1 cellular context compared by ENCODE assay signal in genomic region chr1:25549273-25550154, GRCh38.
TF ChIP-seq lines count a peak whose summit lies in the region.

No MANE protein-coding gene starts in this region.

TF ChIP-seq in K562, 482 proteins besides CTCF, POLR2A, EP300 and RAD21 (continues in another document):
- TF ChIP-seq BRD4 (IDR thresholded peaks at IDR 0.05) (no peak), MYC (IDR thresholded peaks at IDR 0.05; ENCODE audit: low read depth, low read length) (peak; percentile 74), MYC (CRISPR knock-in tag; IDR thresholded peaks at IDR 0.05; ENCODE audit: borderline replicate concordance, low read depth) (peak; percentile 35; the same call in 1 of the 2 replicates), HNRNPH1 (optimal IDR thresholded peaks at IDR 0.05; ENCODE audit: low read depth, low read length) (no peak), ARID4B (CRISPR knock-in tag; IDR thresholded peaks at IDR 0.05) (no peak; the same call in 1 of the 2 replicates), ZNF695 (CRISPR knock-in tag; IDR thresholded peaks at IDR 0.05) (no peak), CREB5 (CRISPR knock-in tag; IDR thresholded peaks at IDR 0.05) (no peak), LEF1 (IDR thresholded peaks at IDR 0.05) (peak; percentile 78), ZNF431 (CRISPR knock-in tag; IDR thresholded peaks at IDR 0.05) (no peak), RBM15 (IDR thresholded peaks at IDR 0.05; ENCODE audit: insufficient read depth, low read length) (no peak), ZNF174 (CRISPR knock-in tag; IDR thresholded peaks at IDR 0.05) (no peak), BCLAF1 (IDR thresholded peaks at IDR 0.05; ENCODE audit: borderline replicate concordance in 1 of 2, control insufficient read depth in 1 of 2, low read depth in 2 of 2, low read length in 1 of 2) (0 out of 4 replicates have a peak, but pooled peaks of 1 of the 2 experiments have one; percentile 55), TCF7 (IDR thresholded peaks at IDR 0.05; ENCODE audit: borderline replicate concordance) (peak; percentile 45; the same call in 1 of the 2 replicates), ZNF407 (IDR thresholded peaks at IDR 0.05; ENCODE audit: low read depth) (no peak), NFATC3 (IDR thresholded peaks at IDR 0.05) (no peak), ZNF395 (CRISPR knock-in tag; IDR thresholded peaks at IDR 0.05) (no peak), CREBBP (IDR thresholded peaks at IDR 0.05; ENCODE audit: low read depth, low read length) (no peak), AFF1 (IDR thresholded peaks at IDR 0.05; ENCODE audit: low read depth in 1 of 2, partially characterized antibody in 2 of 2) (peak in 1 of 2 experiments; percentile 48), ZKSCAN3 (CRISPR knock-in tag; IDR thresholded peaks at IDR 0.05) (no peak), ZNF717 (CRISPR knock-in tag; IDR thresholded peaks at IDR 0.05) (no peak), KLF13 (tag; IDR thresholded peaks at IDR 0.05; ENCODE audit: borderline replicate concordance, low read depth) (no peak), MIER1 (IDR thresholded peaks at IDR 0.05; ENCODE audit: low read depth) (0 out of 2 replicates have a peak, but pooled peaks have one; percentile 26), ZNF263 (CRISPR knock-in tag; IDR thresholded peaks at IDR 0.05; ENCODE audit: borderline replicate concordance) (peak; percentile 97), OTX1 (CRISPR knock-in tag; IDR thresholded peaks at IDR 0.05) (no peak), RUNX1 (IDR thresholded peaks at IDR 0.05; ENCODE audit: low read depth) (no peak)
- TF ChIP-seq, protein P1, sequence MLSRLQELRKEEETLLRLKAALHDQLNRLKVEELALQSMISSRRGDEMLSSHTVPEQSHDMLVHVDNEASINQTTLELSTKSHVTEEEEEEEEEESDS (CRISPR knock-in tag; IDR thresholded peaks at IDR 0.05) = no peak
- TF ChIP-seq, protein P2, sequence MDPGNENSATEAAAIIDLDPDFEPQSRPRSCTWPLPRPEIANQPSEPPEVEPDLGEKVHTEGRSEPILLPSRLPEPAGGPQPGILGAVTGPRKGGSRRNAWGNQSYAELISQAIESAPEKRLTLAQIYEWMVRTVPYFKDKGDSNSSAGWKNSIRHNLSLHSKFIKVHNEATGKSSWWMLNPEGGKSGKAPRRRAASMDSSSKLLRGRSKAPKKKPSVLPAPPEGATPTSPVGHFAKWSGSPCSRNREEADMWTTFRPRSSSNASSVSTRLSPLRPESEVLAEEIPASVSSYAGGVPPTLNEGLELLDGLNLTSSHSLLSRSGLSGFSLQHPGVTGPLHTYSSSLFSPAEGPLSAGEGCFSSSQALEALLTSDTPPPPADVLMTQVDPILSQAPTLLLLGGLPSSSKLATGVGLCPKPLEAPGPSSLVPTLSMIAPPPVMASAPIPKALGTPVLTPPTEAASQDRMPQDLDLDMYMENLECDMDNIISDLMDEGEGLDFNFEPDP (CRISPR knock-in tag; IDR thresholded peaks at IDR 0.05) = peak; percentile 7; the same call in 1 of the 2 replicates
